In genomic region chr19:50492303-50493052, GRCh38 we compare ENCODE assay signal across 12 cellular contexts. TPM values are rescaled to one million over a fixed set of nuclear protein-coding genes. Genes with fewer than 3 reads are reported as not detected.
DNase-seq lines count a peak whose midpoint lies in the region; ATAC-seq, FAIRE-seq and TF ChIP-seq lines count a peak whose summit lies in the region.
"Had no signal": no experiment of that assay in that cellular context is flagged by ENCODE, and none has a peak within 500 bp of the region (broad histone marks: within the 10 kb centered on the region; RNA-seq: fewer than 3 reads in every experiment).

No MANE protein-coding gene starts in this region.

- TF ChIP-seq RAD21 in K562 (CRISPR knock-in tag; conservative IDR thresholded peaks at IDR 0.05 in 1 of 2, IDR thresholded peaks at IDR 0.05 in 1 of 2): no peak

- H4K20me1 ChIP-seq in K562 (replicated peaks; ENCODE audit: control insufficient read depth, insufficient read depth, low read length): no peaks in the 10 kb centered on the region

- no peak overlapping the region for H3K4me3 ChIP-seq in Panc1 (ENCODE audit: low read depth in 2 of 2, low read length in 2 of 2)
- no peak overlapping the region for H3K4me3 ChIP-seq in K562
- H3K4me3 ChIP-seq: breast epithelium, skin epidermis had no signal

- no peak for TF ChIP-seq CTCF in Panc1 (IDR thresholded peaks at IDR 0.05)
- no peak for TF ChIP-seq CTCF in K562 (IDR thresholded peaks at IDR 0.05 in 2 of 3, conservative IDR thresholded peaks at IDR 0.05 in 1 of 3; ENCODE audit: insufficient read depth in 2 of 3, low read depth in 1 of 3, low read length in 3 of 3)

- H3K4me1 ChIP-seq in Panc1 (ENCODE audit: control insufficient read depth, insufficient read depth, low read length): no peaks in the 10 kb centered on the region
- H3K4me1 ChIP-seq in K562 (replicated peaks in 1 of 2; ENCODE audit: control insufficient read depth in 2 of 2, insufficient read depth in 2 of 2, low read length in 2 of 2): peaks cover 3 to 31% of the 10 kb centered on the region in 2 experiments; a peak in 3 of 5 replicates
- H3K4me1 ChIP-seq: breast epithelium had no signal

- no peaks in the 10 kb centered on the region for H3K36me3 ChIP-seq in Panc1 (ENCODE audit: control insufficient read depth, insufficient read depth, low read length)
- no peaks in the 10 kb centered on the region for H3K36me3 ChIP-seq in K562 (ENCODE audit: control insufficient read depth, insufficient read depth, low read length)
- H3K36me3 ChIP-seq: breast epithelium had no signal

- in situ Hi-C loops in Panc1 (cut with HindIII; ENCODE audit: low pct_unique_long_range_greater_than_20kb, low sequenced_read_pairs): no loop called here
- in situ Hi-C loops in K562 (cut with MboI): no loop called here

- no peaks in the 10 kb centered on the region for H3K9me3 ChIP-seq in Panc1 (ENCODE audit: control insufficient read depth, insufficient read depth, low read depth, low read length)
- no peaks in the 10 kb centered on the region; the same call in 1 of the 2 replicates for H3K9me3 ChIP-seq in K562 (replicated peaks; ENCODE audit: control insufficient read depth, insufficient read depth, low read depth, low read length)
- H3K9me3 ChIP-seq: breast epithelium, SJCRH30 had no signal

- POLR2A ChIA-PET in Panc1 (lab: Charles Lee): no interaction called here
- POLR2A ChIA-PET in K562 (lab: Yijun Ruan, JAX): no interaction called here

- H2AFZ ChIP-seq in K562 (ENCODE audit: low read depth, low read length): no peak overlapping the region

- H3K9ac ChIP-seq in K562 (ENCODE audit: insufficient read depth in 1 of 2, low read depth in 2 of 2, low read length in 2 of 2): 0 out of 4 replicates have a peak overlapping the region, but pooled peaks of 1 of the 2 experiments have one; percentile 58

- no peak for TF ChIP-seq POLR2A in K562 (conservative IDR thresholded peaks at IDR 0.05)

- intact Hi-C loops in Panc1 (cut with micrococcal nuclease; ENCODE audit: unreplicated experiment) (no loop called here), K562 (cut with micrococcal nuclease) (no loop called here)

- H3K9me1 ChIP-seq in K562 (ENCODE audit: control insufficient read depth, insufficient read depth, low read length): no peaks in the 10 kb centered on the region

- no peak for TF ChIP-seq EP300 in K562 (IDR thresholded peaks at IDR 0.05; ENCODE audit: low read length)

- BruUV-seq in Panc1 (replicated peaks; lab: Mats Ljungman, UMichigan): no TSS peak
- BruUV-seq in K562 (replicated peaks; lab: Mats Ljungman, UMichigan): no TSS peak

- peak overlapping the region; percentile 24; the same call in 1 of the 2 replicates for H3K4me2 ChIP-seq in K562 (ENCODE audit: insufficient read depth, low read length)

- WGBS in K562 (ENCODE audit: insufficient coverage, low coverage, missing lambda C conversion rate): 3% methylated on average over 8 of the region's 12 CpGs

- no peaks in the 10 kb centered on the region for H3K79me2 ChIP-seq in K562 (ENCODE audit: control insufficient read depth, insufficient read depth, low read length)

- H3K27me3 ChIP-seq in Panc1 (ENCODE audit: control insufficient read depth, insufficient read depth, low read length) (no peaks in the 10 kb centered on the region), K562 (ENCODE audit: control insufficient read depth in 2 of 2, insufficient read depth in 2 of 2, low read length in 2 of 2) (peaks cover 0 to 10% of the 10 kb centered on the region in 2 experiments; a peak in 2 of 5 replicates)
- H3K27me3 ChIP-seq: breast epithelium, SJCRH30 had no signal

- ATAC-seq in Panc1 (peak; percentile 37; the same call in 1 of the 2 replicates), K562 (peak; percentile 87), GM21423 (IDR thresholded peaks at IDR 0.05; ENCODE audit: unreplicated experiment) (no peak), HG03442 (IDR thresholded peaks at IDR 0.05; ENCODE audit: unreplicated experiment) (no peak)

- CTCF ChIA-PET in Panc1 (lab: Charles Lee) (no interaction called here), K562 (lab: Yijun Ruan, JAX; ENCODE audit: low intra/inter-chr PET ratio) (interaction anchor here (0.6 kb wide), 1 partner anchor 289 kb away, joined by 3 read pairs; no protein-coding TSS in a partner anchor)

- peak; percentile 37 for DNase-seq in GDM1 (lab: John Stamatoyannopoulos, UW)
- DNase-seq in Panc1 (ENCODE audit: low read depth, low spot score): no peak
- DNase-seq in K562 (ENCODE audit: extremely low read depth in 1 of 4, low spot score in 3 of 4): peak; percentile 50 to 60 (median 56)
- peak; percentile 61 for DNase-seq in retina
- DNase-seq in islet precursor cell: no peak
- no peak for DNase-seq in NCI-H1105 treated with DMSO at 0.1 percent for 48 hours (lab: John Stamatoyannopoulos, UW)

- FAIRE-seq in K562 (lab: Jason Lieb, UNC): peak; percentile 23

- no peak overlapping the region for H3K27ac ChIP-seq in Panc1 (ENCODE audit: low read length)
- no peak overlapping the region for H3K27ac ChIP-seq in K562 (ENCODE audit: extremely low read depth, low read depth, low read length)
- H3K27ac ChIP-seq: breast epithelium, skin epidermis had no signal

RNA-seq across cellular contexts. Expression of gene GARIN5A, which starts 15.8 kb away (rescaled TPM):
- total RNA-seq in Panc1 (2021; ENCODE audit: unreplicated experiment) (2.0 TPM), K562 (2014; rRNA removed) (0.23 and 0.33 TPM in 2 replicates), K562 (2014; rRNA removed; fragmentation: Illumina TruSeq; extraction: Trizol) (not detected in 2 replicates), K562 (2015; rRNA removed; fragmentation: Illumina TruSeq; extraction: Trizol) (0.47 TPM in 1 of 2 replicates, not detected in the other), K562 (2021) (0.31 and 0.82 TPM in 2 replicates)
- polyA plus RNA-seq in Panc1 (2012; ENCODE audit: insufficient read length): 3.5 TPM
- 0.49 TPM in 1 of 2 replicates, not detected in the other for total RNA-seq in K562 (2011; cell fraction: chromatin; rRNA removed; ENCODE audit: low replicate concordance)
- total RNA-seq in K562 (2011; cell fraction: nucleolus; rRNA removed): 0.39 TPM in 1 of 2 replicates, not detected in the other
- total RNA-seq in K562 (2011; cell fraction: nucleoplasm; rRNA removed): not detected in 2 replicates
- polyA plus RNA-seq in K562 (2011; rRNA removed) (0.10 and 0.26 TPM in 2 replicates), K562 (2014; fragmentation: Illumina TruSeq; extraction: Trizol) (0.57 and 0.59 TPM in 2 replicates), K562 (2014; fragmentation: Nextera tagmentation; extraction: Ambion mirVana) (under 1 TPM in 1 of 2 experiments, not detected in 1; 0.13 TPM), K562 (2014; rRNA removed) (0.16 and 0.17 TPM in 2 replicates)
- 0.59 and 0.78 TPM in 2 replicates for polyA plus RNA-seq in K562 (2011; cell fraction: cytosol; rRNA removed)
- 0.22 and 0.38 TPM in 2 replicates for polyA plus RNA-seq in K562 (2011; cell fraction: nucleus; rRNA removed)
- polyA plus RNA-seq in K562 (2012): 0.49 and 0.83 TPM in 2 replicates
- not detected in 2 replicates for polyA minus RNA-seq in K562 (2011; rRNA and poly(A)+ RNA removed)
- polyA minus RNA-seq in K562 (2011; cell fraction: cytosol; rRNA and poly(A)+ RNA removed): 1.4 TPM in 1 of 2 replicates, not detected in the other
- 0.27 TPM in 1 of 2 replicates, not detected in the other for polyA minus RNA-seq in K562 (2011; cell fraction: nucleus; rRNA and poly(A)+ RNA removed)

RNA-seq across cellular contexts. Expression of gene EMC10, which starts 16.2 kb away (rescaled TPM):
- total RNA-seq in Panc1 (2021; ENCODE audit: unreplicated experiment) (66.7 TPM), K562 (2014; rRNA removed) (40.4 and 48.9 TPM in 2 replicates), K562 (2014; rRNA removed; fragmentation: Illumina TruSeq; extraction: Trizol) (6.1 and 7.4 TPM in 2 replicates), K562 (2015; rRNA removed; fragmentation: Illumina TruSeq; extraction: Trizol) (25.2 and 25.8 TPM in 2 replicates), K562 (2021) (42.5 and 46.0 TPM in 2 replicates)
- 83.1 TPM for polyA plus RNA-seq in Panc1 (2012; ENCODE audit: insufficient read length)
- total RNA-seq in K562 (2011; cell fraction: chromatin; rRNA removed; ENCODE audit: low replicate concordance): 22.6 and 40.4 TPM in 2 replicates
- total RNA-seq in K562 (2011; cell fraction: nucleolus; rRNA removed): 43.2 and 45.7 TPM in 2 replicates
- 27.7 and 40.1 TPM in 2 replicates for total RNA-seq in K562 (2011; cell fraction: nucleoplasm; rRNA removed)
- polyA plus RNA-seq in K562 (2011; rRNA removed) (12.4 and 13.7 TPM in 2 replicates), K562 (2014; fragmentation: Illumina TruSeq; extraction: Trizol) (13.1 and 27.3 TPM in 2 replicates), K562 (2014; fragmentation: Nextera tagmentation; extraction: Ambion mirVana) (1 to 10 TPM; 1.4 to 2.9 TPM), K562 (2014; rRNA removed) (34.5 and 38.2 TPM in 2 replicates)
- 18.3 and 54.3 TPM in 2 replicates for polyA plus RNA-seq in K562 (2011; cell fraction: cytosol; rRNA removed)
- 13.8 and 24.8 TPM in 2 replicates for polyA plus RNA-seq in K562 (2011; cell fraction: nucleus; rRNA removed)
- 37.9 TPM in 2 replicates for polyA plus RNA-seq in K562 (2012)
- polyA minus RNA-seq in K562 (2011; rRNA and poly(A)+ RNA removed): 1.9 and 3.7 TPM in 2 replicates
- 14.7 and 15.0 TPM in 2 replicates for polyA minus RNA-seq in K562 (2011; cell fraction: cytosol; rRNA and poly(A)+ RNA removed)
- polyA minus RNA-seq in K562 (2011; cell fraction: nucleus; rRNA and poly(A)+ RNA removed): 6.4 and 6.7 TPM in 2 replicates

RNA-seq across cellular contexts. Expression of gene JOSD2, which starts 18.5 kb away (rescaled TPM):
- total RNA-seq in Panc1 (2021; ENCODE audit: unreplicated experiment) (51.8 TPM), K562 (2014; rRNA removed) (12.0 and 15.5 TPM in 2 replicates), K562 (2014; rRNA removed; fragmentation: Illumina TruSeq; extraction: Trizol) (0.55 and 0.61 TPM in 2 replicates), K562 (2015; rRNA removed; fragmentation: Illumina TruSeq; extraction: Trizol) (3.1 and 4.5 TPM in 2 replicates), K562 (2021) (13.6 and 17.8 TPM in 2 replicates)
- 96.9 TPM for polyA plus RNA-seq in Panc1 (2012; ENCODE audit: insufficient read length)
- 2.5 TPM in 1 of 2 replicates, not detected in the other for total RNA-seq in K562 (2011; cell fraction: chromatin; rRNA removed; ENCODE audit: low replicate concordance)
- total RNA-seq in K562 (2011; cell fraction: nucleolus; rRNA removed): 1.2 and 1.8 TPM in 2 replicates
- total RNA-seq in K562 (2011; cell fraction: nucleoplasm; rRNA removed): 3.2 and 4.7 TPM in 2 replicates
- polyA plus RNA-seq in K562 (2011; rRNA removed) (3.3 and 3.8 TPM in 2 replicates), K562 (2014; fragmentation: Illumina TruSeq; extraction: Trizol) (1.3 and 3.3 TPM in 2 replicates), K562 (2014; fragmentation: Nextera tagmentation; extraction: Ambion mirVana) (under 1 TPM; 0.06 to 0.95 TPM), K562 (2014; rRNA removed) (12.5 and 14.4 TPM in 2 replicates)
- 7.6 and 42.8 TPM in 2 replicates for polyA plus RNA-seq in K562 (2011; cell fraction: cytosol; rRNA removed)
- 3.9 and 12.6 TPM in 2 replicates for polyA plus RNA-seq in K562 (2011; cell fraction: nucleus; rRNA removed)
- polyA plus RNA-seq in K562 (2012): 10.4 and 14.8 TPM in 2 replicates
- polyA minus RNA-seq in K562 (2011; rRNA and poly(A)+ RNA removed): 0.32 and 0.66 TPM in 2 replicates
- polyA minus RNA-seq in K562 (2011; cell fraction: cytosol; rRNA and poly(A)+ RNA removed): 4.2 and 5.2 TPM in 2 replicates
- 1.8 and 3.6 TPM in 2 replicates for polyA minus RNA-seq in K562 (2011; cell fraction: nucleus; rRNA and poly(A)+ RNA removed)

RNA-seq across cellular contexts. Expression of gene ASPDH, which starts 21.2 kb away (rescaled TPM):
- total RNA-seq in Panc1 (2021; ENCODE audit: unreplicated experiment): not detected
- polyA plus RNA-seq in Panc1 (2012; ENCODE audit: insufficient read length): 0.80 TPM
- not detected in 2 replicates for total RNA-seq in K562 (2011; cell fraction: chromatin; rRNA removed; ENCODE audit: low replicate concordance)
- not detected in 2 replicates for total RNA-seq in K562 (2011; cell fraction: nucleolus; rRNA removed)
- total RNA-seq in K562 (2011; cell fraction: nucleoplasm; rRNA removed): not detected in 2 replicates
- not detected in 2 replicates for total RNA-seq in K562 (2014; rRNA removed)
- not detected in 2 replicates for total RNA-seq in K562 (2014; rRNA removed; fragmentation: Illumina TruSeq; extraction: Trizol)
- not detected in 2 replicates for total RNA-seq in K562 (2015; rRNA removed; fragmentation: Illumina TruSeq; extraction: Trizol)
- not detected in 2 replicates for total RNA-seq in K562 (2021)
- polyA plus RNA-seq in K562 (2011; rRNA removed): not detected in 2 replicates
- not detected in 2 replicates for polyA plus RNA-seq in K562 (2011; cell fraction: cytosol; rRNA removed)
- polyA plus RNA-seq in K562 (2011; cell fraction: nucleus; rRNA removed): not detected in 2 replicates
- 0.39 and 0.40 TPM in 2 replicates for polyA plus RNA-seq in K562 (2012)
- polyA plus RNA-seq in K562 (2014; fragmentation: Illumina TruSeq; extraction: Trizol): not detected in 2 replicates
- not detected for polyA plus RNA-seq in K562 (2014; fragmentation: Nextera tagmentation; extraction: Ambion mirVana)
- not detected in 2 replicates for polyA plus RNA-seq in K562 (2014; rRNA removed)
- polyA minus RNA-seq in K562 (2011; rRNA and poly(A)+ RNA removed): not detected in 2 replicates
- polyA minus RNA-seq in K562 (2011; cell fraction: cytosol; rRNA and poly(A)+ RNA removed): not detected in 2 replicates
- not detected in 2 replicates for polyA minus RNA-seq in K562 (2011; cell fraction: nucleus; rRNA and poly(A)+ RNA removed)
- total RNA-seq: breast epithelium, SJCRH30 had no signal
- polyA plus RNA-seq: IgD-negative memory B cell had no signal

RNA-seq across cellular contexts. Expression of gene MYBPC2, which starts 59.8 kb away (rescaled TPM):
- total RNA-seq in Panc1 (2021; ENCODE audit: unreplicated experiment): 0.18 TPM
- not detected for polyA plus RNA-seq in Panc1 (2012; ENCODE audit: insufficient read length)
- total RNA-seq in K562 (2011; cell fraction: chromatin; rRNA removed; ENCODE audit: low replicate concordance): 0.30 and 0.67 TPM in 2 replicates
- not detected in 2 replicates for total RNA-seq in K562 (2011; cell fraction: nucleolus; rRNA removed)
- not detected in 2 replicates for total RNA-seq in K562 (2011; cell fraction: nucleoplasm; rRNA removed)
- total RNA-seq in K562 (2014; rRNA removed): not detected in 2 replicates
- not detected in 2 replicates for total RNA-seq in K562 (2014; rRNA removed; fragmentation: Illumina TruSeq; extraction: Trizol)
- total RNA-seq in K562 (2015; rRNA removed; fragmentation: Illumina TruSeq; extraction: Trizol): not detected in 2 replicates
- 0.04 TPM in 1 of 2 replicates, not detected in the other for total RNA-seq in K562 (2021)
- polyA plus RNA-seq in K562 (2011; rRNA removed): 0.14 and 0.19 TPM in 2 replicates
- polyA plus RNA-seq in K562 (2011; cell fraction: cytosol; rRNA removed): 0.06 and 0.07 TPM in 2 replicates
- 0.31 and 0.60 TPM in 2 replicates for polyA plus RNA-seq in K562 (2011; cell fraction: nucleus; rRNA removed)
- 0.01 TPM in 1 of 2 replicates, not detected in the other for polyA plus RNA-seq in K562 (2012)
- not detected in 2 replicates for polyA plus RNA-seq in K562 (2014; fragmentation: Illumina TruSeq; extraction: Trizol)
- not detected for polyA plus RNA-seq in K562 (2014; fragmentation: Nextera tagmentation; extraction: Ambion mirVana)
- 0.01 TPM in 1 of 2 replicates, not detected in the other for polyA plus RNA-seq in K562 (2014; rRNA removed)
- 0.06 TPM in 1 of 2 replicates, not detected in the other for polyA minus RNA-seq in K562 (2011; rRNA and poly(A)+ RNA removed)
- not detected in 2 replicates for polyA minus RNA-seq in K562 (2011; cell fraction: cytosol; rRNA and poly(A)+ RNA removed)
- 0.22 TPM in 1 of 2 replicates, not detected in the other for polyA minus RNA-seq in K562 (2011; cell fraction: nucleus; rRNA and poly(A)+ RNA removed)

Comparison
In these comparisons a context has a peak if more than half of its experiments do, and no peak if none do; other contexts are left out.
1. DNase-seq: peak in GDM1 (single experiment), K562 (4 of 4) and retina (single experiment); none in Panc1 (single experiment), islet precursor cell (single experiment) and NCI-H1105 treated with DMSO at 0.1 percent for 48 hours (single experiment).
2. ATAC-seq: peak in Panc1 (single experiment) and K562 (single experiment); none in GM21423 (single experiment) and HG03442 (single experiment).